In the genomic region with DNA sequence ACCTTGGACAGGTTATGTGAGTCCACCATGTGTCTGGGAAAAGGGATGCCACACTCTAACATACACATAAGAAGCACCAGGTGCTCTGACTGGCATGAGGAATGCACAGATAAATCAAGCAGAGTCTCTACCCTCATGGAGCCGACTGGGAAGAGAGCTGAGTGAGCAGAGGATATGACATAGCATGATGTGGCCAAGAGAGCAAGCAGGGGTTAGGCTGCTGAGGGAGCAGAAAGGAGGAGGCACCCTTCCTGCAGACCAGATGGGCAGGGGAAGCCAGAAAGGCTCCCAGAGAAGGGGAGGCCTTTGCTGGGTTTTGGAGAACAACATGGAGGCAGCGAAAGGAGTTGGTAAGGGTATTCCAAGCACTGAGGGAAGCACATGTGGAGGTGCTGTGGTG, we compare ENCODE assay signal across 18 cellular contexts.
DNase-seq lines count a peak whose midpoint lies in the region; ATAC-seq and TF ChIP-seq lines count a peak whose summit lies in the region.
"Had no signal": no experiment of that assay in that cellular context is flagged by ENCODE, and none has a peak within 500 bp of the region (broad histone marks: within the 10 kb centered on the region; RNA-seq: fewer than 3 reads in every experiment).

No MANE protein-coding gene starts in this region.

- DNase-seq in activated naive CD4-positive, alpha-beta T cell (lab: John Stamatoyannopoulos, UW): no peak
- DNase-seq in RWPE2 (ENCODE audit: low spot score) (no peak), epithelial cell of esophagus (ENCODE audit: low read depth) (peak; percentile 24), NCI-H187 (lab: John Stamatoyannopoulos, UW) (no peak)
- DNase-seq in stimulated activated CD4-positive, alpha-beta T cell treated with anti-CD3 and anti-CD28 coated beads, Interleukin-2, amount 100 ng/mL, for 48 hours: no peak
- DNase-seq: DMS153, Kasumi-1, MV-4-11, NCI-H1417 treated with DMSO at 0.1 percent for 48 hours, NCI-H2081, NCI-H2227 treated with DMSO at 0.1 percent for 48 hours, NCI-H526 had no signal

- TF ChIP-seq CTCF in RWPE2 (IDR thresholded peaks at IDR 0.05; ENCODE audit: poor library complexity, severe bottlenecking): no peak
- no peak for TF ChIP-seq CTCF in epithelial cell of esophagus (IDR thresholded peaks at IDR 0.05; ENCODE audit: insufficient read depth, low read depth, low read length, missing control alignments)

- no peaks in the 10 kb centered on the region for H3K9me3 ChIP-seq in RWPE2 (ENCODE audit: severe bottlenecking)
- H3K9me3 ChIP-seq: BLaER1 treated with 17β-estradiol and CSF1 and Interleukin-3, amounts not matched to agents 10 nM and 100 nM; SJSA1 had no signal

- peak overlapping the region; percentile 32 for H3K27ac Mint-ChIP-seq in activated naive CD4-positive, alpha-beta T cell treated with anti-CD3 and anti-CD28 coated beads, Interleukin-2, amount 50 U/mL, for 24 hours
- no peak overlapping the region for H3K27ac Mint-ChIP-seq in activated T-helper 17 cell treated with anti-CD3 and anti-CD28 coated beads, Interleukin-2, amount 50 U/mL, for 72 hours

- no peaks in the 10 kb centered on the region for H3K4me1 Mint-ChIP-seq in activated naive CD4-positive, alpha-beta T cell treated with anti-CD3 and anti-CD28 coated beads, Interleukin-2, amount 50 U/mL, for 24 hours
- peaks cover 5% of the 10 kb centered on the region for H3K4me1 Mint-ChIP-seq in activated T-helper 17 cell treated with anti-CD3 and anti-CD28 coated beads, Interleukin-2, amount 50 U/mL, for 72 hours

- H3K9me3 Mint-ChIP-seq in activated naive CD4-positive, alpha-beta T cell treated with anti-CD3 and anti-CD28 coated beads, Interleukin-2, amount 50 U/mL, for 24 hours: no peaks in the 10 kb centered on the region
- peaks cover 6% of the 10 kb centered on the region for H3K9me3 Mint-ChIP-seq in activated T-helper 17 cell treated with anti-CD3 and anti-CD28 coated beads, Interleukin-2, amount 50 U/mL, for 72 hours

- ATAC-seq in RWPE2 (ENCODE audit: low read depth) (peak; percentile 52; the same call in 2 of the 3 replicates), GM21717 (IDR thresholded peaks at IDR 0.05; ENCODE audit: unreplicated experiment) (no peak)
- no peak for ATAC-seq in activated T-helper 17 cell treated with anti-CD3 and anti-CD28 coated beads, Interleukin-2, amount 50 U/mL, for 72 hours (replicated peaks)

- H3K27me3 Mint-ChIP-seq in activated naive CD4-positive, alpha-beta T cell treated with anti-CD3 and anti-CD28 coated beads, Interleukin-2, amount 50 U/mL, for 24 hours: no peaks in the 10 kb centered on the region
- no peaks in the 10 kb centered on the region for H3K27me3 Mint-ChIP-seq in activated T-helper 17 cell treated with anti-CD3 and anti-CD28 coated beads, Interleukin-2, amount 50 U/mL, for 72 hours

- no peak overlapping the region for H3K4me3 Mint-ChIP-seq in activated naive CD4-positive, alpha-beta T cell treated with anti-CD3 and anti-CD28 coated beads, Interleukin-2, amount 50 U/mL, for 24 hours
- H3K4me3 Mint-ChIP-seq in activated T-helper 17 cell treated with anti-CD3 and anti-CD28 coated beads, Interleukin-2, amount 50 U/mL, for 72 hours: no peak overlapping the region

- H3K4me1 ChIP-seq in RWPE2 (ENCODE audit: insufficient read depth, poor library complexity, severe bottlenecking): no peaks in the 10 kb centered on the region
- H3K4me1 ChIP-seq: SJSA1 had no signal

- H3K36me3 ChIP-seq in RWPE2 (ENCODE audit: low read depth): no peaks in the 10 kb centered on the region
- H3K36me3 ChIP-seq: BLaER1 treated with 17β-estradiol and CSF1 and Interleukin-3, amounts not matched to agents 10 nM and 100 nM; SJSA1 had no signal

- no peaks in the 10 kb centered on the region for H3K27me3 ChIP-seq in RWPE2 (ENCODE audit: insufficient read depth, poor library complexity, severe bottlenecking)
- H3K27me3 ChIP-seq: BLaER1 treated with 17β-estradiol and CSF1 and Interleukin-3, amounts not matched to agents 10 nM and 100 nM; SJSA1 had no signal

- H3K27ac ChIP-seq in RWPE2 (ENCODE audit: poor library complexity, severe bottlenecking): no peak overlapping the region
- H3K27ac ChIP-seq: BLaER1 treated with 17β-estradiol and CSF1 and Interleukin-3, amounts not matched to agents 10 nM and 100 nM; RWPE1; SJSA1 had no signal

- H3K4me3 ChIP-seq in RWPE2 (ENCODE audit: severe bottlenecking): no peak overlapping the region
- no peak overlapping the region for H3K4me3 ChIP-seq in epithelial cell of esophagus (ENCODE audit: low read length)
- H3K4me3 ChIP-seq: BLaER1 treated with 17β-estradiol and CSF1 and Interleukin-3, amounts not matched to agents 10 nM and 100 nM; SJSA1 had no signal

- no peaks in the 10 kb centered on the region for H3K36me3 Mint-ChIP-seq in activated naive CD4-positive, alpha-beta T cell treated with anti-CD3 and anti-CD28 coated beads, Interleukin-2, amount 50 U/mL, for 24 hours
- no peaks in the 10 kb centered on the region for H3K36me3 Mint-ChIP-seq in activated T-helper 17 cell treated with anti-CD3 and anti-CD28 coated beads, Interleukin-2, amount 50 U/mL, for 72 hours (ENCODE audit: low read depth)
